In the genomic region with DNA sequence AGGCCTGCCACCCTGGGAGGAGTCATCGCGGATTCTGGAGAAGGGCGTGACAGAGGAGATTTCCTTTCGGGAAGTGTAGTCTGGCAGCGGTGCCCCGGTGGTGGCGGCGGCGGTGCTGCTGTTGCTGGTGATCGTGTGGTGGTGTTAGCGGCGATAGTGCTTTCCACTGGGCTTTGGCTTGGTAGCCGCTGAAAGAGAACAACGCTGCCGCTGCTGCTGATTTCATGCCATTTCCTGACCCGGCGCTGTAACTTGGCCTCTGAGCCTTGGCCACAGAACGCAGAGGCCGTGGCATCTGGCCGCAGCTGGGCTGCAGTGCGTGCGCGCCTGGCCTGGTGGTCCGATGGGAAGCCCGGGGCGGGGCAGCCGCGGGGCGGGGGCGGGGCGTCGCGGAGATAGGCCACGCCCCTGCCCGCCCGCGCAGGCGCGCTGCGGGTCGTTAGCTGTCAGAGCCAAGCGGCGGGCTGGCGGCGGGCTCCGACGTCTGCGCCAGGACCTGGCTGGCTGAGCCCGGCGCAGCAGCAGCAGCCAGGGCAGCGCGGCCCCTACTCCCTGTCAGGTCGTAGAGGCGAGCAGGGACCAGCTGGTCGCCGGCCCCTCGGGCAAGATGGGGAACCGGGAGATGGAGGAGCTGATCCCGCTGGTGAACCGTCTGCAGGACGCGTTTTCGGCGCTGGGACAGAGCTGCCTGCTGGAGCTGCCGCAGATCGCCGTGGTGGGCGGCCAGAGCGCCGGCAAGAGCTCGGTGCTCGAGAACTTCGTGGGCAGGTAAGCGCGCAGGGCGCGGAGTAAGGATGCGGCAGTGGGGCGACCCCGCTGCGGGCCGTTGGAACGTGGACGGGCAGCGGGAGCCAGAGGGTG, we compare ENCODE assay signal across 1 cellular context.
TF ChIP-seq lines count a peak whose summit lies in the region.

TSS of gene DNM3 (plus strand) at position 449 of the 861 bp plus-strand sequence. CDS start at position 608, 159 bp downstream.

TF ChIP-seq in K562, 482 proteins besides CTCF, POLR2A, EP300 and RAD21 (continued from another document):
- TF ChIP-seq, protein P1, sequence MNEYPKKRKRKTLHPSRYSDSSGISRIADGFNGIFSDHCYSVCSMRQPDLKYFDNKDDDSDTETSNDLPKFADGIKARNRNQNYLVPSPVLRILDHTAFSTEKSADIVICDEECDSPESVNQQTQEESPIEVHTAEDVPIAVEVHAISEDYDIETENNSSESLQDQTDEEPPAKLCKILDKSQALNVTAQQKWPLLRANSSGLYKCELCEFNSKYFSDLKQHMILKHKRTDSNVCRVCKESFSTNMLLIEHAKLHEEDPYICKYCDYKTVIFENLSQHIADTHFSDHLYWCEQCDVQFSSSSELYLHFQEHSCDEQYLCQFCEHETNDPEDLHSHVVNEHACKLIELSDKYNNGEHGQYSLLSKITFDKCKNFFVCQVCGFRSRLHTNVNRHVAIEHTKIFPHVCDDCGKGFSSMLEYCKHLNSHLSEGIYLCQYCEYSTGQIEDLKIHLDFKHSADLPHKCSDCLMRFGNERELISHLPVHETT (CRISPR knock-in tag; conservative IDR thresholded peaks at IDR 0.05 in 1 of 2, IDR thresholded peaks at IDR 0.05 in 1 of 2): no peak
- TF ChIP-seq UBTF (IDR thresholded peaks at IDR 0.05; ENCODE audit: borderline replicate concordance in 1 of 2, low read depth in 2 of 2, low read length in 2 of 2) (0 out of 4 replicates have a peak, but pooled peaks of 1 of the 2 experiments have one; percentile 45), TCF7L2 (IDR thresholded peaks at IDR 0.05; ENCODE audit: low read depth, low read length) (no peak), ZBTB7A (IDR thresholded peaks at IDR 0.05; ENCODE audit: borderline replicate concordance, control insufficient read depth, low read depth, low read length) (no peak), SUPT5H (IDR thresholded peaks at IDR 0.05) (peak; percentile 46), KDM5B (IDR thresholded peaks at IDR 0.05; ENCODE audit: insufficient replicate concordance, low read depth, low read length) (peak; percentile 48), ZNF174 (CRISPR knock-in tag; IDR thresholded peaks at IDR 0.05) (no peak), RBFOX2 (IDR thresholded peaks at IDR 0.05; ENCODE audit: low read depth, low read length) (peak; percentile 52), IRF2 (CRISPR knock-in tag; IDR thresholded peaks at IDR 0.05) (peak; percentile 36; the same call in 1 of the 2 replicates), FOXP1 (CRISPR knock-in tag; IDR thresholded peaks at IDR 0.05) (peak; percentile 12; the same call in 1 of the 2 replicates), HMGN3 (IDR thresholded peaks at IDR 0.05; ENCODE audit: borderline replicate concordance, extremely low read depth, insufficient read length, low read depth, low read length) (peak; percentile 62), POLR2G (IDR thresholded peaks at IDR 0.05; ENCODE audit: low read depth, low read length) (peak; percentile 64), KDM2B (CRISPR knock-in tag; IDR thresholded peaks at IDR 0.05) (peak; percentile 88), ETS1 (conservative IDR thresholded peaks at IDR 0.05; ENCODE audit: control insufficient read depth, low read depth, low read length) (0 out of 2 replicates have a peak, but pooled peaks have one; percentile 38), RBBP5 (IDR thresholded peaks at IDR 0.05; ENCODE audit: borderline replicate concordance, insufficient read depth, low read length, poor library complexity, severe bottlenecking) (peak; percentile 38), CSDE1 (IDR thresholded peaks at IDR 0.05) (no peak)
- TF ChIP-seq, protein P2, sequence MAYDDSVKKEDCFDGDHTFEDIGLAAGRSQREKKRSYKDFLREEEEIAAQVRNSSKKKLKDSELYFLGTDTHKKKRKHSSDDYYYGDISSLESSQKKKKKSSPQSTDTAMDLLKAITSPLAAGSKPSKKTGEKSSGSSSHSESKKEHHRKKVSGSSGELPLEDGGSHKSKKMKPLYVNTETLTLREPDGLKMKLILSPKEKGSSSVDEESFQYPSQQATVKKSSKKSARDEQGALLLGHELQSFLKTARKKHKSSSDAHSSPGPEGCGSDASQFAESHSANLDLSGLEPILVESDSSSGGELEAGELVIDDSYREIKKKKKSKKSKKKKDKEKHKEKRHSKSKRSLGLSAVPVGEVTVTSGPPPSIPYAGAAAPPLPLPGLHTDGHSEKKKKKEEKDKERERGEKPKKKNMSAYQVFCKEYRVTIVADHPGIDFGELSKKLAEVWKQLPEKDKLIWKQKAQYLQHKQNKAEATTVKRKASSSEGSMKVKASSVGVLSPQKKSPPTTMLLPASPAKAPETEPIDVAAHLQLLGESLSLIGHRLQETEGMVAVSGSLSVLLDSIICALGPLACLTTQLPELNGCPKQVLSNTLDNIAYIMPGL (CRISPR knock-in tag; IDR thresholded peaks at IDR 0.05): no peak
